Comparison of ENCODE assay signal across 8 cellular contexts in genomic region chr15:50003786-50004334, GRCh38.
A peak's percentile ranks its signal among the peaks of the same experiment; 100 is the strongest.
DNase-seq lines count a peak whose midpoint lies in the region; ATAC-seq and TF ChIP-seq lines count a peak whose summit lies in the region.

No MANE protein-coding gene starts in this region.

- TF ChIP-seq CTCF in AG09309 (IDR thresholded peaks at IDR 0.05; ENCODE audit: control insufficient read depth, insufficient read depth, low read depth, low read length, missing control alignments) (peak; percentile 87), lower leg skin (IDR thresholded peaks at IDR 0.05) (peak in 1 of 3 donors; percentile 68)

- TF ChIP-seq POLR2A in lower leg skin (IDR thresholded peaks at IDR 0.05): no peak

- peak; percentile 100 for ATAC-seq in GM19025 (IDR thresholded peaks at IDR 0.05; ENCODE audit: low read depth, unreplicated experiment)
- peak; percentile 99 for ATAC-seq in HG03175 (IDR thresholded peaks at IDR 0.05; ENCODE audit: unreplicated experiment)

- DNase-seq in AG09309 (ENCODE audit: low read depth): peak; percentile 61
- DNase-seq in NCI-H345 treated with DMSO at 0.1 percent for 48 hours (lab: John Stamatoyannopoulos, UW; ENCODE audit: unreplicated experiment): peak; percentile 53
- peak; percentile 25 to 27 for DNase-seq in activated CD4-positive, alpha-beta T cell treated with anti-CD3 and anti-CD28 coated beads for 4 hours
- peak; percentile 79 for DNase-seq in dermis blood vessel endothelial cell
- DNase-seq in lower leg skin (ENCODE audit: low spot score in 2 of 2): peak; percentile 85 to 95
- DNase-seq in stimulated activated CD4-positive, alpha-beta T cell treated with anti-CD3 and anti-CD28 coated beads, TNF-alpha, amount 100 ng/mL, for 4 hours (ENCODE audit: low read depth in 3 of 3): peak; percentile 4 to 12 (median 7)

- H3K4me3 ChIP-seq in AG09309 (ENCODE audit: control insufficient read depth, low read depth, low read length) (no peak overlapping the region), lower leg skin (ENCODE audit: low read depth, poor library complexity, severe bottlenecking) (no peak overlapping the region)

- WGBS in lower leg skin, 2 donors: 62 to 63% methylated on average over 13 of the region's 13 CpGs

- intact Hi-C loops in lower leg skin (cut with DNase I; ENCODE audit: low total_unique reads): no loop called here

Comparison
In these comparisons a context has a peak if more than half of its experiments do, and no peak if none do; other contexts are left out.
1. DNase-seq: peak in every context shown above with its lines; median percentile 90 in lower leg skin; 79 in dermis blood vessel endothelial cell; 61 in AG09309; 53 in NCI-H345 treated with DMSO at 0.1 percent for 48 hours; 26 in activated CD4-positive, alpha-beta T cell treated with anti-CD3 and anti-CD28 coated beads for 4 hours; 7 in stimulated activated CD4-positive, alpha-beta T cell treated with anti-CD3 and anti-CD28 coated beads, TNF-alpha, amount 100 ng/mL, for 4 hours.